2 cellular contexts compared by ENCODE assay signal in the genomic region with DNA sequence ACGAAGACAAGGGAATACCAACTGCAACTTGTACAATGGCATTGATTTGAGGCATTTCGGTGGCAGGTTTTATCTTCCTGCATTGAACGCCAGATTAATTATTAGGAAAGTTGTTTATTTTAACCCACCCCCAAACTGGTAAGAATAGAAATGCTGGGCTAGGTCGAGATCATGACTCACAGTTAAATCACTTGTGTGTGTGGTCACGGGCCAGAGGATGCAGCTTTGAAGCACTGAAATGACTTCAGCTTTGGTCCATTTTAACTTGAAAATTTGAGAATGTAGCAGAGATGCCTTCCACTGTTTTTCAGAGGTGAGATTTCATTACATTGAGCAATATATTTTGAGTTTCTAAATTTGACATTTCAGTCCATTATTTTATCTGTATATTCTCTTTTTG.
A peak's percentile ranks its signal among the peaks of the same experiment; 100 is the strongest.
TF ChIP-seq lines count a peak whose summit lies in the region.

No MANE protein-coding gene starts in this region.

TF ChIP-seq in liver, 16 proteins besides CTCF, POLR2A, EP300 and RAD21:
- TF ChIP-seq, protein P1, sequence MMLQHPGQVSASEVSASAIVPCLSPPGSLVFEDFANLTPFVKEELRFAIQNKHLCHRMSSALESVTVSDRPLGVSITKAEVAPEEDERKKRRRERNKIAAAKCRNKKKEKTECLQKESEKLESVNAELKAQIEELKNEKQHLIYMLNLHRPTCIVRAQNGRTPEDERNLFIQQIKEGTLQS (IDR thresholded peaks at IDR 0.05), result no peak
- TF ChIP-seq SP1 (IDR thresholded peaks at IDR 0.05) (peak; percentile 13), HNF4A (conservative IDR thresholded peaks at IDR 0.05) (peak in 1 of 2 donors; percentile 8), ZBTB33 (IDR thresholded peaks at IDR 0.05) (no peak), YY1 (IDR thresholded peaks at IDR 0.05) (no peak), RXRA (IDR thresholded peaks at IDR 0.05) (no peak)

TF ChIP-seq in HepG2, 621 proteins besides CTCF, POLR2A, EP300 and RAD21:
- no peak for TF ChIP-seq BCL6 (CRISPR knock-in tag; IDR thresholded peaks at IDR 0.05)
- no peak for TF ChIP-seq ZNF768 (CRISPR knock-in tag; IDR thresholded peaks at IDR 0.05)
- TF ChIP-seq PBX2 (CRISPR knock-in tag; IDR thresholded peaks at IDR 0.05), result no peak
